ENCODE assay signal across 8 cellular contexts in the genomic region with DNA sequence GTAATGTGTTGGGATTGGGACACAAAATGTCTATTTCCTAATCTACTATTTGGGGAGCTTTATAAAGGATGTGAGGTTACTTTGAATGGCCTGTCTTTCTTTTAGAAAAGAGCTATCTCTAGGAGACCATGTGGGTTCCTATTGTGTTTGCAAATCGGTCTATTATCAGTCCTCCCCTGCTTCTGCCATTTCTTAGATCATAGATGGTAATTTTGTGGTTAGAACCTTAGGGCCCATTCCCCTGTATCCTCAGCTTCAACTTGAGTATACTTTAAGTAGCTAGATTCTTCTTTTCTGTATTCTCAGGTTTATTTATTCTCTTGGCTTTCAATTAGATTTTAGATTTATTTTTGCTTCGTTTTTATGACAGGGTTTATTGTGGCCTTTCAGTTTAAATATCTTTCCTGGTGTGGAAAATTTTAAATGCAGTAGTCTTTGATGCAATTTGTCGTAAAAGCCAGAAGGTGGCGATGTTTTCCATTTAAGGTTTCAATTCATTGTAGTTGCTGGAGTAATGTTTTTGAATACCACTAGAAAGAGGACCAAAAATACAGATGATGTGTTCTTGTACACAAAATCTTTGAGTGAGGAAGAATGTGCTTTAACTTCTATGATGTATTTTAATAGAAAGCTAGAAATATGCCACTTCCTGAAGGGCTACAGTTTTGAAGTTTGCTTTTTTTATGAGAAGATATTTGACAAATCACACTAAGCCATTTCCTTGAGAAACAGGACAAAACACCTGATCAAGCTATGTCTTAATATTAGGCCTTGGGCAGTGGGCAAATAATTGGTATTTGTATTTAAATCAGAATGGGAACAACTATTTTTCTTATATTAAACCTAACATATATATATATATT. TPM values are rescaled to one million over a fixed set of nuclear protein-coding genes. Genes with fewer than 3 reads are reported as not detected.
DNase-seq lines count a peak whose midpoint lies in the region; ATAC-seq, FAIRE-seq and TF ChIP-seq lines count a peak whose summit lies in the region.

No MANE protein-coding gene starts in this region.

- H3K27ac ChIP-seq in DOHH2 (ENCODE audit: low read depth, low read length) (no peak overlapping the region), H1 (ENCODE audit: low read depth, low read length) (no peak overlapping the region)

- H4K91ac ChIP-seq in H1 (replicated peaks; ENCODE audit: insufficient read length, low read length): no peak overlapping the region

- H2BK5ac ChIP-seq in H1 (ENCODE audit: low read depth, low read length): no peak overlapping the region

- no peaks in the 10 kb centered on the region for H3K23me2 ChIP-seq in H1 (ENCODE audit: low read depth, low read length)

- WGBS in H1 (ENCODE audit: extremely low coverage in 1 of 2, insufficient coverage in 1 of 2, insufficient read length in 1 of 2, insufficient replicate concordance in 2 of 2, low coverage in 1 of 2, low lambda C conversion rate in 2 of 2, missing lambda C conversion rate in 1 of 2), 2 experiments: 0% methylated on average over 4 of the region's 4 CpGs; no CpG with 5 or more reads in 1 of the 2 experiments

- TF ChIP-seq CTCF in DOHH2 (IDR thresholded peaks at IDR 0.05; ENCODE audit: low read depth, low read length, poor library complexity, severe bottlenecking) (peak; percentile 86), LNCAP (IDR thresholded peaks at IDR 0.05) (peak; percentile 78), H1 (IDR thresholded peaks at IDR 0.05; ENCODE audit: control extremely low read depth in 1 of 3, insufficient read depth in 1 of 3, low read depth in 1 of 3, low read length in 3 of 3) (peak in 2 of 3 experiments; percentile 38 to 53; a peak in 2 of 4 replicates)

- H3K4me1 ChIP-seq in DOHH2 (ENCODE audit: control insufficient read depth, low read length): peaks cover 8% of the 10 kb centered on the region
- H3K4me1 ChIP-seq in H1 (replicated peaks in 1 of 4; ENCODE audit: control insufficient read depth in 3 of 4, insufficient read depth in 4 of 4, low read length in 3 of 4): peaks cover 0 to 7% (median 0%) of the 10 kb centered on the region in 4 experiments; a peak in 3 of 7 replicates

- peaks cover 92% of the 10 kb centered on the region for H3K79me2 ChIP-seq in DOHH2 (ENCODE audit: control insufficient read depth, low read length)
- H3K79me2 ChIP-seq in H1 (ENCODE audit: control insufficient read depth in 1 of 2, insufficient read depth in 2 of 2, low read length in 2 of 2): peaks cover 0 to 85% of the 10 kb centered on the region in 2 experiments; a peak in 3 of 4 replicates

- DNase-seq in RKO (ENCODE audit: low spot score): peak; percentile 78
- DNase-seq in H1 (ENCODE audit: low read depth in 1 of 2, low spot score in 2 of 2): no peak
- peak; percentile 35 for DNase-seq in naive B cell
- DNase-seq in stimulated activated naive CD4-positive, alpha-beta T cell treated with Interleukin-2 at 50 U/mL for 16 hours (lab: John Stamatoyannopoulos, UW): no peak
- DNase-seq in posterior vena cava (ENCODE audit: low spot score): no peak

- H2BK120ac ChIP-seq in H1 (replicated peaks; ENCODE audit: low read depth, low read length): no peak overlapping the region

- H3K27me3 ChIP-seq in DOHH2 (ENCODE audit: control insufficient read depth, low read length) (no peaks in the 10 kb centered on the region), H1 (replicated peaks in 1 of 4; ENCODE audit: control insufficient read depth in 3 of 4, extremely low read depth in 1 of 4, insufficient read depth in 3 of 4, low read length in 3 of 4) (no peaks in the 10 kb centered on the region)

- H3K18ac ChIP-seq in H1 (ENCODE audit: extremely low read depth, low read length): no peak overlapping the region

- peaks cover 20 to 38% (median 27%) of the 10 kb centered on the region in 3 donors for H3K4me1 Mint-ChIP-seq in naive B cell

- H3K23ac ChIP-seq in H1 (ENCODE audit: insufficient read length): no peak overlapping the region

- intact Hi-C loops in posterior vena cava (cut with DNase I): no loop called here

- peaks cover 5% of the 10 kb centered on the region for H3K79me1 ChIP-seq in H1 (ENCODE audit: low read depth, low read length)

- H3K4ac ChIP-seq in H1 (replicated peaks; ENCODE audit: insufficient read length, low read depth, low read length): no peak overlapping the region

- no peak overlapping the region for H2AFZ ChIP-seq in H1 (ENCODE audit: low read length)

- no peak for TF ChIP-seq POLR2A in H1 (IDR thresholded peaks at IDR 0.05; ENCODE audit: control extremely low read depth in 1 of 2, low read depth in 2 of 2, low read length in 2 of 2)

- no peak overlapping the region for H3K4me3 ChIP-seq in DOHH2 (ENCODE audit: low read length)
- H3K4me3 ChIP-seq in H1 (ENCODE audit: extremely low read depth in 1 of 4, insufficient read depth in 2 of 4, low read depth in 3 of 4, low read length in 4 of 4): no peak overlapping the region

- no peak overlapping the region for H4K5ac ChIP-seq in H1 (ENCODE audit: insufficient read length, low read depth, low read length)

- FAIRE-seq in H1 (lab: Jason Lieb, UNC): peak; percentile 93

- no peak overlapping the region for H3K56ac ChIP-seq in H1 (replicated peaks; ENCODE audit: insufficient read length, low read depth, low read length)

- H3K9me3 ChIP-seq in DOHH2 (ENCODE audit: control insufficient read depth, insufficient read depth, low read length) (no peaks in the 10 kb centered on the region), H1 (ENCODE audit: insufficient read depth in 2 of 2, low read depth in 1 of 2, low read length in 1 of 2) (no peaks in the 10 kb centered on the region)

- H3K14ac ChIP-seq in H1 (ENCODE audit: insufficient read length): no peak overlapping the region

- CTCF ChIA-PET in H1 (lab: Charles Lee; ENCODE audit: partially characterized antibody): interaction anchor here (0.7 to 8.1 kb wide), 42 partner anchors 9 to 898 kb away, joined by 3 to 156 read pairs (median 7); a partner anchor contains a TSS

- H3K36me3 ChIP-seq in DOHH2 (ENCODE audit: control insufficient read depth, low read length) (no peaks in the 10 kb centered on the region), H1 (ENCODE audit: control insufficient read depth in 2 of 4, insufficient read depth in 4 of 4, low read length in 3 of 4) (no peaks in the 10 kb centered on the region)

- no peak overlapping the region for H4K8ac ChIP-seq in H1 (ENCODE audit: extremely low read depth, insufficient read depth, low read length)

- H3K9me2 ChIP-seq in DOHH2 (replicated peaks; ENCODE audit: control insufficient read depth, low read length): no peaks in the 10 kb centered on the region

- peaks cover 14% of the 10 kb centered on the region; the same call in 1 of the 2 replicates for H4K20me1 ChIP-seq in DOHH2 (ENCODE audit: control insufficient read depth, insufficient read depth, low read depth, low read length)
- H4K20me1 ChIP-seq in H1 (replicated peaks in 1 of 2; ENCODE audit: control insufficient read depth in 1 of 2, insufficient read depth in 2 of 2, low read length in 2 of 2): peaks cover 0 to 2% of the 10 kb centered on the region in 2 experiments

- H3K4me2 ChIP-seq in DOHH2 (ENCODE audit: low read length) (no peak overlapping the region), H1 (ENCODE audit: insufficient read depth in 1 of 2, low read depth in 2 of 2, low read length in 2 of 2) (no peak overlapping the region)

- no peak overlapping the region for H2AK5ac ChIP-seq in H1 (ENCODE audit: low read depth, low read length)

- H2BK15ac ChIP-seq in H1 (ENCODE audit: low read length): no peak overlapping the region

- peak; percentile 71 to 75 for TF ChIP-seq RAD21 in H1 (IDR thresholded peaks at IDR 0.05 in 1 of 2, conservative IDR thresholded peaks at IDR 0.05 in 1 of 2; ENCODE audit: low read depth in 2 of 2, low read length in 2 of 2)

- no peak overlapping the region for H3K4me3 Mint-ChIP-seq in naive B cell

- POLR2A ChIA-PET in H1 (lab: Charles Lee; ENCODE audit: partially characterized antibody): interaction anchor here (1.3 kb wide), 1 partner anchor 20 kb away, joined by 3 read pairs; no protein-coding TSS in a partner anchor

- no peaks in the 10 kb centered on the region for H3K9me3 Mint-ChIP-seq in naive B cell

- H2BK20ac ChIP-seq in H1 (ENCODE audit: low read length): no peak overlapping the region

- peak overlapping the region in 1 of 6 donors; percentile 1 for H3K27ac Mint-ChIP-seq in naive B cell

- peaks cover 6% of the 10 kb centered on the region; the same call in 1 of the 2 replicates for H3F3A ChIP-seq in DOHH2 (ENCODE audit: control insufficient read depth, insufficient read depth)

- H2BK12ac ChIP-seq in H1 (ENCODE audit: low read depth, low read length): no peak overlapping the region

- no peak for TF ChIP-seq EP300 in H1 (IDR thresholded peaks at IDR 0.05; ENCODE audit: borderline replicate concordance in 1 of 2, low read depth in 2 of 2, low read length in 2 of 2)

- ATAC-seq in GM21526 (IDR thresholded peaks at IDR 0.05; ENCODE audit: low FRiP score, unreplicated experiment) (peak; percentile 49), naive B cell (ENCODE audit: low read depth in 2 of 2) (peak; percentile 23 to 47)

- H3K9ac ChIP-seq in H1 (replicated peaks in 1 of 4; ENCODE audit: extremely low read depth in 1 of 4, low read depth in 3 of 4, low read length in 3 of 4): no peak overlapping the region

- no peaks in the 10 kb centered on the region for H3K36me3 Mint-ChIP-seq in naive B cell

- H3K27me3 Mint-ChIP-seq in naive B cell: no peaks in the 10 kb centered on the region

TF ChIP-seq in H1, 55 proteins besides CTCF, POLR2A, EP300 and RAD21 (continues in another document):
- TF ChIP-seq MAFK (IDR thresholded peaks at IDR 0.05; ENCODE audit: low read depth, low read length) (no peak), NANOG (IDR thresholded peaks at IDR 0.05; ENCODE audit: insufficient read depth, low read depth, low read length, poor library complexity, severe bottlenecking) (no peak), KDM1A (IDR thresholded peaks at IDR 0.05; ENCODE audit: borderline replicate concordance, low read length) (no peak), BRCA1 (IDR thresholded peaks at IDR 0.05; ENCODE audit: low read depth, low read length) (no peak)
- TF ChIP-seq, protein P1, sequence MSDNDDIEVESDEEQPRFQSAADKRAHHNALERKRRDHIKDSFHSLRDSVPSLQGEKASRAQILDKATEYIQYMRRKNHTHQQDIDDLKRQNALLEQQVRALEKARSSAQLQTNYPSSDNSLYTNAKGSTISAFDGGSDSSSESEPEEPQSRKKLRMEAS (IDR thresholded peaks at IDR 0.05): no peak

RNA-seq across cellular contexts. Expression of a gene that starts 20.3 kb away (rescaled TPM):
- 66.3 and 67.0 TPM in 2 replicates for total RNA-seq in H1 (2021; fragmentation: NEBNext Ultra II Directional; extraction: Animal tissue kit (Norgen Biotek cat#: 25700))
- 19.5 and 32.5 TPM in 2 replicates for polyA plus RNA-seq in H1 (2011; rRNA removed)
- polyA plus RNA-seq in H1 (2011; cell fraction: cytosol; rRNA removed): 44.7 TPM
- polyA plus RNA-seq in H1 (2011; cell fraction: nucleus; rRNA removed): 39.2 TPM
- polyA plus RNA-seq in H1 (2012, experiment 1 of 2): 35.6 to 61.1 TPM (median 49.4 TPM) in 4 replicates
- 21.8 TPM for polyA plus RNA-seq in H1 (2012, experiment 2 of 2)
- polyA plus RNA-seq in H1 (2013, experiment 1 of 2): 69.9 TPM
- polyA plus RNA-seq in H1 (2013, experiment 2 of 2): 75.1 TPM
- polyA minus RNA-seq in H1 (2011; rRNA and poly(A)+ RNA removed): 16.6 and 28.6 TPM in 2 replicates
- polyA minus RNA-seq in H1 (2011; cell fraction: cytosol; rRNA and poly(A)+ RNA removed): 39.0 TPM
- 19.7 TPM for polyA minus RNA-seq in H1 (2011; cell fraction: nucleus; rRNA and poly(A)+ RNA removed)
- polyA plus RNA-seq in naive B cell (ENCODE audit: low read depth in 6 of 6): 100 to 1,000 TPM in 1 of 6 donors, 10 to 100 TPM in 5; 64.4 to 100 (median 76.7) TPM
- total RNA-seq in posterior vena cava: 10 to 100 TPM; 16.3 to 19.6 TPM

Comparison
In these comparisons a context has a peak if more than half of its experiments do, and no peak if none do; other contexts are left out.
1. DNase-seq: peak in RKO (single experiment) and naive B cell (single experiment); none in H1 (0 of 2), stimulated activated naive CD4-positive, alpha-beta T cell treated with Interleukin-2 at 50 U/mL for 16 hours (single experiment) and posterior vena cava (single experiment).
2. Peak in every context shown above with its lines, with median percentiles within 50 percentile points of each other: CTCF ChIP-seq.